ENCODE assay signal across 9 cellular contexts in genomic region chr17:2138768-2139167, GRCh38.
DNase-seq lines count a peak whose midpoint lies in the region; ATAC-seq and TF ChIP-seq lines count a peak whose summit lies in the region.
"Had no signal": no experiment of that assay in that cellular context is flagged by ENCODE, and none has a peak within 500 bp of the region (broad histone marks: within the 10 kb centered on the region; RNA-seq: fewer than 3 reads in every experiment).

No MANE protein-coding gene starts in this region.

- DNase-seq in CD4-positive, alpha-beta T cell, result no peak
- DNase-seq in GM23248, result peak; percentile 51
- peak; percentile 87 for DNase-seq in RPMI7951 (ENCODE audit: low read depth)
- peak; percentile 49 for DNase-seq in kidney glomerular epithelial cell (lab: John Stamatoyannopoulos, UW)
- DNase-seq in C1 segment of cervical spinal cord (lab: John Stamatoyannopoulos, UW), result no peak
- no peak for DNase-seq in 8988T
- DNase-seq in cortex of kidney (lab: John Stamatoyannopoulos, UW), result no peak
- DNase-seq: activated naive CD8-positive, alpha-beta T cell treated with anti-CD3 and anti-CD28 coated beads, Interleukin-2, amount 10 ng/mL, durations not matched to agents 7 days and 5 days had no signal

- CTCF ChIA-PET in CD4-positive, alpha-beta T cell (lab: Charles Lee), result interaction anchor here (0.5 kb wide), 1 partner anchor 170 kb away, joined by 3 read pairs; no protein-coding TSS in a partner anchor

- H3K9me3 ChIP-seq in CD4-positive, alpha-beta T cell (ENCODE audit: control insufficient read depth, low read length), result no peaks in the 10 kb centered on the region
- H3K9me3 ChIP-seq in GM23248 (ENCODE audit: low read depth), result no peaks in the 10 kb centered on the region

- 43 to 56% methylated on average over 2 of the region's 2 CpGs for WGBS in GM23248 (ENCODE audit: low coverage in 1 of 2, low lambda C conversion rate in 2 of 2, missing lambda C conversion rate in 2 of 2), 2 experiments

- H3K27ac Mint-ChIP-seq in CD4-positive, alpha-beta T cell, result peak overlapping the region; percentile 18

- H3K9me2 ChIP-seq in GM23248 (ENCODE audit: insufficient read depth), result no peaks in the 10 kb centered on the region

- in situ Hi-C loops in GM23248 (cut with MboI), result no loop called here

- peaks cover 22% of the 10 kb centered on the region for H3K36me3 Mint-ChIP-seq in CD4-positive, alpha-beta T cell (ENCODE audit: low read depth)

- no peak overlapping the region for H3K27ac ChIP-seq in CD4-positive, alpha-beta T cell (ENCODE audit: low read depth, low read length)
- peak overlapping the region; percentile 28; the same call in 1 of the 2 replicates for H3K27ac ChIP-seq in GM23248

- H3K9ac ChIP-seq in GM23248, result no peak overlapping the region

- no peaks in the 10 kb centered on the region for H3K27me3 ChIP-seq in CD4-positive, alpha-beta T cell (ENCODE audit: control insufficient read depth, insufficient read depth, low read length)
- no peaks in the 10 kb centered on the region for H3K27me3 ChIP-seq in GM23248 (replicated peaks; ENCODE audit: insufficient read depth)

- no peaks in the 10 kb centered on the region for H4K20me1 ChIP-seq in GM23248 (ENCODE audit: insufficient read depth)

- peaks cover 17% of the 10 kb centered on the region for H3K4me1 Mint-ChIP-seq in CD4-positive, alpha-beta T cell (ENCODE audit: low read depth)

- no peak for ATAC-seq in CD4-positive, alpha-beta T cell (ENCODE audit: poor library complexity)
- no peak for ATAC-seq in HG02973 (IDR thresholded peaks at IDR 0.05; ENCODE audit: unreplicated experiment)

- TF ChIP-seq CTCF in CD4-positive, alpha-beta T cell (IDR thresholded peaks at IDR 0.05), result no peak

- H3K4me1 ChIP-seq in GM23248 (ENCODE audit: insufficient read depth), result peaks cover 30% of the 10 kb centered on the region

- intact Hi-C loops in CD4-positive, alpha-beta T cell (cut with DNase I, micrococcal nuclease), result no loop called here

- H3K36me3 ChIP-seq in GM23248 (ENCODE audit: low read depth), result no peaks in the 10 kb centered on the region

- no peaks in the 10 kb centered on the region for H3K27me3 Mint-ChIP-seq in CD4-positive, alpha-beta T cell
- H3K27me3 Mint-ChIP-seq: activated naive CD8-positive, alpha-beta T cell treated with anti-CD3 and anti-CD28 coated beads, Interleukin-2, amount 10 ng/mL, durations not matched to agents 7 days and 5 days had no signal

- no peak overlapping the region for H3K4me3 Mint-ChIP-seq in CD4-positive, alpha-beta T cell
- H3K4me3 Mint-ChIP-seq: activated naive CD8-positive, alpha-beta T cell treated with anti-CD3 and anti-CD28 coated beads, Interleukin-2, amount 10 ng/mL, durations not matched to agents 7 days and 5 days had no signal

- H3K4me2 ChIP-seq in GM23248 (ENCODE audit: unreplicated experiment), result peak overlapping the region; percentile 40

- H3K4me3 ChIP-seq in GM23248, result no peak overlapping the region

- peaks cover 19% of the 10 kb centered on the region; the same call in 1 of the 2 replicates for H3K79me2 ChIP-seq in GM23248 (ENCODE audit: insufficient read depth)

- H2AFZ ChIP-seq in GM23248, result no peak overlapping the region

- POLR2A ChIA-PET in CD4-positive, alpha-beta T cell (lab: Charles Lee), result no interaction called here

- H3F3A ChIP-seq in GM23248 (ENCODE audit: insufficient read depth), result peaks cover 21% of the 10 kb centered on the region; the same call in 1 of the 2 replicates

- H3K9me3 Mint-ChIP-seq in CD4-positive, alpha-beta T cell, result no peaks in the 10 kb centered on the region
- H3K9me3 Mint-ChIP-seq: activated naive CD8-positive, alpha-beta T cell treated with anti-CD3 and anti-CD28 coated beads, Interleukin-2, amount 10 ng/mL, durations not matched to agents 7 days and 5 days had no signal

Comparison
In these comparisons a context has a peak if more than half of its experiments do, and no peak if none do; other contexts are left out.
1. DNase-seq: peak in GM23248 (single experiment), RPMI7951 (single experiment) and kidney glomerular epithelial cell (single experiment); none in CD4-positive, alpha-beta T cell (0 of 10), C1 segment of cervical spinal cord (0 of 14), 8988T (single experiment) and cortex of kidney (single experiment).